ENCODE assay signal across 8 cellular contexts in genomic region chr6:149431905-149432775, GRCh38. TPM values are rescaled to one million over a fixed set of nuclear protein-coding genes. Genes with fewer than 3 reads are reported as not detected.
A peak's percentile ranks its signal among the peaks of the same experiment; 100 is the strongest.
DNase-seq lines count a peak whose midpoint lies in the region; ATAC-seq, FAIRE-seq and TF ChIP-seq lines count a peak whose summit lies in the region.

No MANE protein-coding gene starts in this region.

- H3K27me3 Mint-ChIP-seq in T-helper 2 cell treated with Interferon-gamma antibody and Interleukin-4, amounts not matched to agents 5 μg/mL and 100 μg/mL, for 36 hours (ENCODE audit: low read depth) = no peaks in the 10 kb centered on the region

- peaks cover 6% of the 10 kb centered on the region for H3K4me1 ChIP-seq in skeletal muscle satellite cell (ENCODE audit: control insufficient read depth, insufficient read depth, low read length)

- no peaks in the 10 kb centered on the region for H3K27me3 ChIP-seq in skeletal muscle satellite cell (ENCODE audit: control insufficient read depth, insufficient read depth, low read length)

- H3K27ac Mint-ChIP-seq in T-helper 2 cell treated with Interferon-gamma antibody and Interleukin-4, amounts not matched to agents 5 μg/mL and 100 μg/mL, for 36 hours = peak overlapping the region; percentile 81

- no peaks in the 10 kb centered on the region for H3K9me3 Mint-ChIP-seq in T-helper 2 cell treated with Interferon-gamma antibody and Interleukin-4, amounts not matched to agents 5 μg/mL and 100 μg/mL, for 36 hours

- H3K36me3 Mint-ChIP-seq in T-helper 2 cell treated with Interferon-gamma antibody and Interleukin-4, amounts not matched to agents 5 μg/mL and 100 μg/mL, for 36 hours (ENCODE audit: low read depth) = no peaks in the 10 kb centered on the region

- H3K9me3 ChIP-seq in skeletal muscle satellite cell (replicated peaks; ENCODE audit: low read length) = no peaks in the 10 kb centered on the region

- H3K4me2 ChIP-seq in skeletal muscle satellite cell (ENCODE audit: low read length) = peak overlapping the region; percentile 79

- H3K4me1 Mint-ChIP-seq in T-helper 2 cell treated with Interferon-gamma antibody and Interleukin-4, amounts not matched to agents 5 μg/mL and 100 μg/mL, for 36 hours (ENCODE audit: low read depth) = peaks cover 12% of the 10 kb centered on the region

- peak; percentile 92 for ATAC-seq in HG02759 (IDR thresholded peaks at IDR 0.05; ENCODE audit: unreplicated experiment)

- no peak overlapping the region for H3K9ac ChIP-seq in skeletal muscle satellite cell (ENCODE audit: low read depth, low read length)

- H3K4me3 Mint-ChIP-seq in T-helper 2 cell treated with Interferon-gamma antibody and Interleukin-4, amounts not matched to agents 5 μg/mL and 100 μg/mL, for 36 hours = peak overlapping the region; percentile 69

- H3K4me3 ChIP-seq in skeletal muscle satellite cell (ENCODE audit: low read length) = peak overlapping the region; percentile 52

- DNase-seq in GM12891 (ENCODE audit: insufficient read length, low spot score) (peak; percentile 70), NCI-H187 (lab: John Stamatoyannopoulos, UW) (peak; percentile 46 to 48), anterior cingulate cortex (lab: John Stamatoyannopoulos, UW) (peak in 57 of 58 donors; percentile 37 to 96 (median 84)), hippocampal formation (lab: John Stamatoyannopoulos, UW) (peak; percentile 77 to 90), mesenteric fat pad (ENCODE audit: low spot score) (no peak)
- peak; percentile 81 for DNase-seq in T-helper 2 cell treated with Interferon-gamma antibody and Interleukin-4, amounts not matched to agents 5 μg/mL and 100 μg/mL, for 36 hours (ENCODE audit: low spot score)

- TF ChIP-seq POLR2A in GM12891 (IDR thresholded peaks at IDR 0.05; ENCODE audit: low read depth, low read length) = no peak

- peak; percentile 98 for FAIRE-seq in GM12891 (lab: Jason Lieb, UNC)

- H3K36me3 ChIP-seq in skeletal muscle satellite cell (ENCODE audit: insufficient read depth, low read length) = no peaks in the 10 kb centered on the region

TF ChIP-seq in GM12891, 5 proteins besides CTCF, POLR2A, EP300 and RAD21:
- no peak for TF ChIP-seq POU2F2 (IDR thresholded peaks at IDR 0.05; ENCODE audit: low read depth, low read length)
TF ChIP-seq in GM12891: peak in this region for 0.

RNA-seq across cellular contexts. Expression of gene SUMO4, which starts 32.1 kb away (rescaled TPM):
- 0.17 TPM for polyA plus RNA-seq in GM12891 (2012; ENCODE audit: low read depth, missing spikeins)
- total RNA-seq in skeletal muscle satellite cell (2012; rRNA removed) = 1.5 and 2.0 TPM in 2 replicates
- 1.2 TPM for total RNA-seq in mesenteric fat pad

RNA-seq across cellular contexts. Expression of gene ZC3H12D, which starts 52.7 kb away (rescaled TPM):
- polyA plus RNA-seq in GM12891 (2012; ENCODE audit: low read depth, missing spikeins) = 5.1 TPM
- total RNA-seq in skeletal muscle satellite cell (2012; rRNA removed) = under 0.01 and 0.25 TPM in 2 replicates
- total RNA-seq in mesenteric fat pad = 3.0 TPM
